8 cellular contexts compared by ENCODE assay signal in the genomic region with DNA sequence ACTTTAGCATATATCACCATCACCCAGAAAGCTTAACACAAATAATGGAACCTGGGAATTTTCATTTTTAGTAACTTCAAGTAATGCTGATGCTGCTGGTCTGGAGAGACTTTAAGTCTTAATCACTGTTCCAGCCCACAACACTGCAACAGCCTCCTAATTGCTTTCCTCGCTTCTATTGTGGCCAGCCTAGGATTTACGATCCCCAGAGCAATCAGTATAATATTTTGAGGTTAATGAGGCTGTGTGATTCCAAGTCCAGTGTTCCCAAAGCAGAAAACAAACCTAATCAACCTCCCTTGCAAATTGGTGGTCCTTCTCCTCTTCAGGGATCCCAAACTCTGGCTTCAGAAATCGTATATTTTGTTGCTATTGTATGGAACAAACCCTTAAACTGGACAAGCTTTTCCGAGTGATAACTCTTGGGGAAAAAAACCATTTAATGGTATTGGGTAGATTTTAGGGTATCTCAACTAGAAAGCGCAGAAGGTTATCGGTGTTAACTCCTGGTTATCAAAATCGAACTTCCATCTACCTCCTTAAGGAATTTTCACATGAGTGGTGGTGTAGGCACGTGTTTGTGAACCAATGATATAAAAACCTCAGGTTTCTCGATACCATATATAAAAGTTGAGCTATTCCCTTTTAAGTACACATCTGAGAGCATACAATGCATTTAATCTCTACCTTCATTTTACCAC. TPM values are rescaled to one million over a fixed set of nuclear protein-coding genes. Genes with fewer than 3 reads are reported as not detected.
DNase-seq lines count a peak whose midpoint lies in the region; ATAC-seq and TF ChIP-seq lines count a peak whose summit lies in the region.

No MANE protein-coding gene starts in this region.

- H3K9ac ChIP-seq in IMR-90 (ENCODE audit: low read depth, low read length), result peak overlapping the region; percentile 100

- peak overlapping the region; percentile 97 for H3K27ac ChIP-seq in IMR-90 (ENCODE audit: insufficient read depth, low read length)
- peak overlapping the region; percentile 78 to 79 for H3K27ac ChIP-seq in breast epithelium
- peak overlapping the region; percentile 96 for H3K27ac ChIP-seq in muscle layer of duodenum (ENCODE audit: low read length)

- H3K4me2 ChIP-seq in IMR-90 (ENCODE audit: low read depth, low read length), result peak overlapping the region; percentile 100

- DNase-seq in AG09309 (ENCODE audit: low read depth) (no peak), IMR-90 (no peak), breast epithelium (ENCODE audit: low spot score in 2 of 2) (no peak), germinal center (ENCODE audit: low spot score) (no peak), DMS53 treated with DMSO at 0.1 percent for 48 hours (lab: John Stamatoyannopoulos, UW; ENCODE audit: unreplicated experiment) (no peak), NCI-H345 (lab: John Stamatoyannopoulos, UW) (no peak)

- no peak overlapping the region for H2AK9ac ChIP-seq in IMR-90 (replicated peaks; ENCODE audit: low read depth, low read length, poor library complexity)

- H3K36me3 ChIP-seq in IMR-90 (ENCODE audit: control insufficient read depth, insufficient read depth, low read length), result peaks cover 3% of the 10 kb centered on the region
- H3K36me3 ChIP-seq in breast epithelium, result no peaks in the 10 kb centered on the region
- H3K36me3 ChIP-seq in muscle layer of duodenum (ENCODE audit: control insufficient read depth in 1 of 2, insufficient read depth in 2 of 2, low read length in 2 of 2), result no peaks in the 10 kb centered on the region

- no peaks in the 10 kb centered on the region for H4K20me1 ChIP-seq in IMR-90 (ENCODE audit: insufficient read depth, low read length)

- peak overlapping the region; percentile 43; the same call in 1 of the 2 replicates for H3K4ac ChIP-seq in IMR-90 (ENCODE audit: low read depth, low read length)

- H3K4me1 ChIP-seq in IMR-90 (ENCODE audit: control insufficient read depth, insufficient read depth, low read length), result peaks cover 10% of the 10 kb centered on the region
- H3K4me1 ChIP-seq in breast epithelium, result peaks cover 9 to 11% of the 10 kb centered on the region in 2 donors
- peaks cover 21 to 24% of the 10 kb centered on the region in 2 donors for H3K4me1 ChIP-seq in muscle layer of duodenum (ENCODE audit: control insufficient read depth in 1 of 2, insufficient read depth in 2 of 2, low read length in 2 of 2)

- H3K56ac ChIP-seq in IMR-90 (ENCODE audit: extremely low read depth, insufficient read depth, low read length), result peak overlapping the region; percentile 94

- peak overlapping the region; percentile 75 for H4K5ac ChIP-seq in IMR-90 (ENCODE audit: low read depth, low read length)

- no peak for TF ChIP-seq RAD21 in IMR-90 (IDR thresholded peaks at IDR 0.05; ENCODE audit: low read length)

- no CpG with 5 or more reads among the region's 9 CpGs for WGBS in IMR-90 (ENCODE audit: extremely low coverage in 2 of 2, insufficient read length in 1 of 2), 2 experiments

- H3K9me3 ChIP-seq in IMR-90 (ENCODE audit: control insufficient read depth, insufficient read depth, low read length) (no peaks in the 10 kb centered on the region), breast epithelium (no peaks in the 10 kb centered on the region), muscle layer of duodenum (ENCODE audit: control insufficient read depth in 1 of 2, low read length in 2 of 2) (no peaks in the 10 kb centered on the region)

- 0 out of 2 replicates have a peak overlapping the region, but pooled peaks have one; percentile 33 for H2BK120ac ChIP-seq in IMR-90 (ENCODE audit: low read depth, low read length)

- peaks cover 3% of the 10 kb centered on the region; the same call in 1 of the 2 replicates for H3K9me1 ChIP-seq in IMR-90 (ENCODE audit: insufficient read depth, low read length)

- peak overlapping the region; percentile 88 for H3K14ac ChIP-seq in IMR-90 (replicated peaks; ENCODE audit: low read depth, low read length)

- H3K27me3 ChIP-seq in IMR-90 (ENCODE audit: control insufficient read depth, insufficient read depth, low read length) (no peaks in the 10 kb centered on the region), breast epithelium (no peaks in the 10 kb centered on the region), muscle layer of duodenum (ENCODE audit: low read depth, low read length) (no peaks in the 10 kb centered on the region)

- H3K4me3 ChIP-seq in AG09309 (ENCODE audit: control insufficient read depth, low read depth, low read length) (peak overlapping the region; percentile 49), IMR-90 (ENCODE audit: insufficient read depth, low read depth, low read length) (peak overlapping the region; percentile 97), breast epithelium (peak overlapping the region; percentile 42 to 72 (median 52)), muscle layer of duodenum (ENCODE audit: low read depth in 1 of 2, low read length in 2 of 2) (peak overlapping the region; percentile 56 to 82)

- H2BK5ac ChIP-seq in IMR-90 (ENCODE audit: low read depth, low read length, poor library complexity, severe bottlenecking), result peak overlapping the region; percentile 97

- H2AK5ac ChIP-seq in IMR-90 (ENCODE audit: low read depth, low read length), result peak overlapping the region; percentile 56

- ATAC-seq in IMR-90 (ENCODE audit: low read depth), result no peak
- no peak for ATAC-seq in HG02642 (IDR thresholded peaks at IDR 0.05; ENCODE audit: poor library complexity, unreplicated experiment)

- dilution Hi-C loops in IMR-90 (cut with HindIII; ENCODE audit: low sequenced_read_pairs, unreplicated experiment), result no loop called here

- H4K91ac ChIP-seq in IMR-90 (ENCODE audit: insufficient read depth, low read depth, low read length), result 0 out of 2 replicates have a peak overlapping the region, but pooled peaks have one; percentile 21

- no peak for TF ChIP-seq POLR2A in IMR-90 (IDR thresholded peaks at IDR 0.05; ENCODE audit: low read depth, low read length)
- no peak for TF ChIP-seq POLR2A in breast epithelium (IDR thresholded peaks at IDR 0.05)

- POLR2A ChIA-PET in IMR-90 (lab: Charles Lee; ENCODE audit: unreplicated experiment), result interaction anchor here (2.0 kb wide), 1 partner anchor 38 kb away, joined by 16 read pairs; a partner anchor contains a TSS

- CTCF ChIA-PET in IMR-90 (lab: Yijun Ruan, JAX), result no interaction called here

- no peak for TF ChIP-seq CTCF in AG09309 (IDR thresholded peaks at IDR 0.05; ENCODE audit: control insufficient read depth, insufficient read depth, low read depth, low read length, missing control alignments)
- TF ChIP-seq CTCF in IMR-90 (conservative IDR thresholded peaks at IDR 0.05; ENCODE audit: low read depth, low read length), result no peak
- no peak for TF ChIP-seq CTCF in breast epithelium (IDR thresholded peaks at IDR 0.05)

- no peak overlapping the region for H2BK15ac ChIP-seq in IMR-90 (ENCODE audit: low read depth, low read length)

- H3K18ac ChIP-seq in IMR-90 (ENCODE audit: low read depth, low read length), result peak overlapping the region; percentile 49; the same call in 1 of the 2 replicates

- H2BK20ac ChIP-seq in IMR-90 (ENCODE audit: low read depth, low read length), result no peak overlapping the region

- in situ Hi-C loops in IMR-90 (cut with MboI; ENCODE audit: low sequenced_read_pairs), result no loop called here

- intact Hi-C loops in IMR-90 (cut with micrococcal nuclease), result no loop called here
- intact Hi-C loops in breast epithelium (cut with DNase I; ENCODE audit: low total_unique reads), result no loop called here

- peak overlapping the region in 1 of 2 experiments; percentile 52; a peak in 1 of 4 replicates for H4K8ac ChIP-seq in IMR-90 (ENCODE audit: low read depth in 2 of 2, low read length in 2 of 2)

- H3K23ac ChIP-seq in IMR-90 (ENCODE audit: low read depth, low read length), result peak overlapping the region; percentile 96

- H3K79me1 ChIP-seq in IMR-90 (ENCODE audit: low read depth in 1 of 2, low read length in 2 of 2), result peaks cover 23 to 44% of the 10 kb centered on the region in 2 experiments

- H2AFZ ChIP-seq in IMR-90 (replicated peaks; ENCODE audit: low read length, poor library complexity), result no peak overlapping the region

- no TSS peak for BruUV-seq in IMR-90 (replicated peaks; lab: Mats Ljungman, UMichigan)

TF ChIP-seq in IMR-90, 13 proteins besides CTCF, POLR2A, EP300 and RAD21:
- TF ChIP-seq FOS (IDR thresholded peaks at IDR 0.05; ENCODE audit: low read depth, low read length), result no peak
- peak; percentile 25; the same call in 1 of the 2 replicates for TF ChIP-seq BHLHE40 (IDR thresholded peaks at IDR 0.05; ENCODE audit: low read depth, low read length)

RNA-seq across cellular contexts. Expression of gene BOLA1, which starts 50.0 kb away (rescaled TPM):
- 3.4 and 4.4 TPM in 2 replicates for total RNA-seq in IMR-90 (2012; rRNA removed)
- polyA plus RNA-seq in IMR-90 (2012; rRNA removed), result 12.6 and 14.2 TPM in 2 replicates
- 19.5 and 20.0 TPM in 2 replicates for polyA plus RNA-seq in IMR-90 (2012; cell fraction: cytosol; rRNA removed)
- 14.7 and 18.9 TPM in 2 replicates for polyA plus RNA-seq in IMR-90 (2012; cell fraction: nucleus; rRNA removed; ENCODE audit: low replicate concordance)
- 10 to 100 TPM; 29.5 to 34.0 (median 33.4) TPM for total RNA-seq in breast epithelium
